1 cellular context compared by ENCODE assay signal in the genomic region with DNA sequence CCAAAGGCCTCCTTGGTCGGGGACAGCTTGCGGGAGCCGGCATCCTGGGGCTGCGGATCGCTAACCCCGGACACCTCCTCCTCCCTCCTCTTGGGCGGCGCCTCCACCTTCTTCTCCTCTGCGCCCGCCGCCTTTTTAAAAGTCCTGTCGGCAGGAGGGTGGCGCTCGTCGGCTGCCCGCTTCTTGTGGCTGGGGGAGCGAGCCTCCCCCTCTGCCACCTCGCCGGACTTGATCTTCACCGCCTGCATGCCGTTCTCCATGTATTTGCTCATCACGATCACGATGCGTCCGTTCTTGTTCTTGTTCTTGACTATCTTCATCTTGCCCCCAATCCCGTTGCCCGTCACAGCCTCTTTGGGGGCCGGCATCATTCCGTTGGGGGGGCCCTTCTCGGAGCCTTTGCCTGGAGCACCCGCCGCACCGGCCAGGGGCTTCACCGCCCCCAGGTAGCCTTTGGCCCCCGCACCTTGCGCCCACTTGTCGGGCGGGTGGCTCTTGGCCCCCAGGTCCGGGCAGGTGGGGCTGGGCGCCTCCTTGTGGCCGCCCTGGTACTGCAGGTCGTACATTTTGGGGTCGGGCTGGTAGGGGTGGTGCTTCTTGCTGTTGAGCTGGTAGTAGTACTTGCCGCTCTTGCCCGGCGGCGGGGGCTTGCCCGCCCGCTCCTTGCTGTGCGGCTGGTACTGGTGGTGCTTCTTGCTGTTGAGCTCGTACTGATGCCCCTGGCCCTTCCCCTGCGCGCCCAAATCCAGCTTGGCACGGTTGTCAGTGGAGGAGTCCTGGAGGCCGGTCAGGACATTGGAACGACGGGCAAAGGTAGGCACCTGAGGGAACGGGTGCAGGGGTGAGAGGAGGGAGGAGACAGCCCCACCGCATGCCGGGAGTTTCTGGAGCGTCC.
TF ChIP-seq lines count a peak whose summit lies in the region.

No MANE protein-coding gene starts in this region.

TF ChIP-seq in HepG2, 621 proteins besides CTCF, POLR2A, EP300 and RAD21 (continued from another document and continues in another):
- no peak for TF ChIP-seq TCF7L2 (IDR thresholded peaks at IDR 0.05; ENCODE audit: low read depth, low read length)
- TF ChIP-seq RORA (CRISPR knock-in tag; IDR thresholded peaks at IDR 0.05) = no peak
- no peak for TF ChIP-seq MIER3 (CRISPR knock-in tag; IDR thresholded peaks at IDR 0.05; ENCODE audit: borderline replicate concordance)
- no peak for TF ChIP-seq JUN (CRISPR knock-in tag; IDR thresholded peaks at IDR 0.05)
- TF ChIP-seq GPN1 (CRISPR knock-in tag; IDR thresholded peaks at IDR 0.05; ENCODE audit: borderline replicate concordance) = no peak
- TF ChIP-seq, protein P1, sequence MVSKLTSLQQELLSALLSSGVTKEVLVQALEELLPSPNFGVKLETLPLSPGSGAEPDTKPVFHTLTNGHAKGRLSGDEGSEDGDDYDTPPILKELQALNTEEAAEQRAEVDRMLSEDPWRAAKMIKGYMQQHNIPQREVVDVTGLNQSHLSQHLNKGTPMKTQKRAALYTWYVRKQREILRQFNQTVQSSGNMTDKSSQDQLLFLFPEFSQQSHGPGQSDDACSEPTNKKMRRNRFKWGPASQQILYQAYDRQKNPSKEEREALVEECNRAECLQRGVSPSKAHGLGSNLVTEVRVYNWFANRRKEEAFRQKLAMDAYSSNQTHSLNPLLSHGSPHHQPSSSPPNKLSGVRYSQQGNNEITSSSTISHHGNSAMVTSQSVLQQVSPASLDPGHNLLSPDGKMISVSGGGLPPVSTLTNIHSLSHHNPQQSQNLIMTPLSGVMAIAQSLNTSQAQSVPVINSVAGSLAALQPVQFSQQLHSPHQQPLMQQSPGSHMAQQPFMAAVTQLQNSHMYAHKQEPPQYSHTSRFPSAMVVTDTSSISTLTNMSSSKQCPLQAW (CRISPR knock-in tag; IDR thresholded peaks at IDR 0.05) = peak; percentile 49; the same call in 1 of the 2 replicates
- TF ChIP-seq ZFP1 (CRISPR knock-in tag; IDR thresholded peaks at IDR 0.05) = no peak
- TF ChIP-seq, protein P2, sequence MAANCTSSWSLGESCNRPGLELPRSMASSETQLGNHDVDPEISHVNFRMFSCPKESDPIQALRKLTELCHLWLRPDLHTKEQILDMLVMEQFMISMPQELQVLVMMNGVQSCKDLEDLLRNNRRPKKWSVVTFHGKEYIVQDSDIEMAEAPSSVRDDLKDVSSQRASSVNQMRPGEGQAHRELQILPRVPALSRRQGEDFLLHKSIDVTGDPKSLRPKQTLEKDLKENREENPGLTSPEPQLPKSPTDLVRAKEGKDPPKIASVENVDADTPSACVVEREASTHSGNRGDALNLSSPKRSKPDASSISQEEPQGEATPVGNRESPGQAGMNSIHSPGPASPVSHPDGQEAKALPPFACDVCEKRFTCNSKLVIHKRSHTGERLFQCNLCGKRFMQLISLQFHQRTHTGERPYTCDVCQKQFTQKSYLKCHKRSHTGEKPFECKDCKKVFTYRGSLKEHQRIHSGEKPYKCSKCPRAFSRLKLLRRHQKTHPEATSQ (CRISPR knock-in tag; IDR thresholded peaks at IDR 0.05; ENCODE audit: borderline replicate concordance) = no peak
- TF ChIP-seq ZNF563 (CRISPR knock-in tag; IDR thresholded peaks at IDR 0.05) = no peak
- no peak for TF ChIP-seq TOE1 (CRISPR knock-in tag; IDR thresholded peaks at IDR 0.05)
- no peak for TF ChIP-seq SAFB2 (CRISPR knock-in tag; IDR thresholded peaks at IDR 0.05; ENCODE audit: borderline replicate concordance, low read depth)
- no peak for TF ChIP-seq LBX2 (CRISPR knock-in tag; IDR thresholded peaks at IDR 0.05; ENCODE audit: borderline replicate concordance)
- TF ChIP-seq, protein P3, sequence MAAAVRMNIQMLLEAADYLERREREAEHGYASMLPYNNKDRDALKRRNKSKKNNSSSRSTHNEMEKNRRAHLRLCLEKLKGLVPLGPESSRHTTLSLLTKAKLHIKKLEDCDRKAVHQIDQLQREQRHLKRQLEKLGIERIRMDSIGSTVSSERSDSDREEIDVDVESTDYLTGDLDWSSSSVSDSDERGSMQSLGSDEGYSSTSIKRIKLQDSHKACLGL (CRISPR knock-in tag; IDR thresholded peaks at IDR 0.05) = no peak
- TF ChIP-seq ZNF10 (CRISPR knock-in tag; IDR thresholded peaks at IDR 0.05; ENCODE audit: borderline replicate concordance, low read depth) = no peak
- no peak for TF ChIP-seq PRDM15 (CRISPR knock-in tag; IDR thresholded peaks at IDR 0.05)
- no peak for TF ChIP-seq BHLHE40 (IDR thresholded peaks at IDR 0.05; ENCODE audit: low read length)
- TF ChIP-seq TCF7 (IDR thresholded peaks at IDR 0.05; ENCODE audit: low read depth) = no peak
- no peak for TF ChIP-seq HOXA9 (CRISPR knock-in tag; IDR thresholded peaks at IDR 0.05; ENCODE audit: borderline replicate concordance)
- TF ChIP-seq ATRX (CRISPR knock-in tag; IDR thresholded peaks at IDR 0.05; ENCODE audit: borderline replicate concordance) = no peak
- no peak for TF ChIP-seq ZNF564 (CRISPR knock-in tag; IDR thresholded peaks at IDR 0.05)
- no peak for TF ChIP-seq ZNF558 (CRISPR knock-in tag; IDR thresholded peaks at IDR 0.05; ENCODE audit: borderline replicate concordance)
- TF ChIP-seq SIN3A (IDR thresholded peaks at IDR 0.05; ENCODE audit: borderline replicate concordance, low read depth, low read length) = no peak
- TF ChIP-seq KMT2B (CRISPR knock-in tag; IDR thresholded peaks at IDR 0.05) = 0 out of 2 replicates have a peak, but pooled peaks have one; percentile 13
- no peak for TF ChIP-seq JUND (CRISPR knock-in tag; IDR thresholded peaks at IDR 0.05)
- 0 out of 2 replicates have a peak, but pooled peaks have one; percentile 39 for TF ChIP-seq HINFP (CRISPR knock-in tag; IDR thresholded peaks at IDR 0.05; ENCODE audit: low read depth)
- TF ChIP-seq, protein P4, sequence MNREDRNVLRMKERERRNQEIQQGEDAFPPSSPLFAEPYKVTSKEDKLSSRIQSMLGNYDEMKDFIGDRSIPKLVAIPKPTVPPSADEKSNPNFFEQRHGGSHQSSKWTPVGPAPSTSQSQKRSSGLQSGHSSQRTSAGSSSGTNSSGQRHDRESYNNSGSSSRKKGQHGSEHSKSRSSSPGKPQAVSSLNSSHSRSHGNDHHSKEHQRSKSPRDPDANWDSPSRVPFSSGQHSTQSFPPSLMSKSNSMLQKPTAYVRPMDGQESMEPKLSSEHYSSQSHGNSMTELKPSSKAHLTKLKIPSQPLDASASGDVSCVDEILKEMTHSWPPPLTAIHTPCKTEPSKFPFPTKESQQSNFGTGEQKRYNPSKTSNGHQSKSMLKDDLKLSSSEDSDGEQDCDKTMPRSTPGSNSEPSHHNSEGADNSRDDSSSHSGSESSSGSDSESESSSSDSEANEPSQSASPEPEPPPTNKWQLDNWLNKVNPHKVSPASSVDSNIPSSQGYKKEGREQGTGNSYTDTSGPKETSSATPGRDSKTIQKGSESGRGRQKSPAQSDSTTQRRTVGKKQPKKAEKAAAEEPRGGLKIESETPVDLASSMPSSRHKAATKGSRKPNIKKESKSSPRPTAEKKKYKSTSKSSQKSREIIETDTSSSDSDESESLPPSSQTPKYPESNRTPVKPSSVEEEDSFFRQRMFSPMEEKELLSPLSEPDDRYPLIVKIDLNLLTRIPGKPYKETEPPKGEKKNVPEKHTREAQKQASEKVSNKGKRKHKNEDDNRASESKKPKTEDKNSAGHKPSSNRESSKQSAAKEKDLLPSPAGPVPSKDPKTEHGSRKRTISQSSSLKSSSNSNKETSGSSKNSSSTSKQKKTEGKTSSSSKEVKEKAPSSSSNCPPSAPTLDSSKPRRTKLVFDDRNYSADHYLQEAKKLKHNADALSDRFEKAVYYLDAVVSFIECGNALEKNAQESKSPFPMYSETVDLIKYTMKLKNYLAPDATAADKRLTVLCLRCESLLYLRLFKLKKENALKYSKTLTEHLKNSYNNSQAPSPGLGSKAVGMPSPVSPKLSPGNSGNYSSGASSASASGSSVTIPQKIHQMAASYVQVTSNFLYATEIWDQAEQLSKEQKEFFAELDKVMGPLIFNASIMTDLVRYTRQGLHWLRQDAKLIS (CRISPR knock-in tag; IDR thresholded peaks at IDR 0.05) = no peak
- peak; percentile 17; the same call in 1 of the 2 replicates for TF ChIP-seq SMC3 (IDR thresholded peaks at IDR 0.05; ENCODE audit: low read length)
- no peak for TF ChIP-seq ZNF782 (CRISPR knock-in tag; IDR thresholded peaks at IDR 0.05; ENCODE audit: borderline replicate concordance)
- TF ChIP-seq ZBTB1 (CRISPR knock-in tag; IDR thresholded peaks at IDR 0.05; ENCODE audit: borderline replicate concordance) = no peak
- no peak for TF ChIP-seq IRX3 (CRISPR knock-in tag; IDR thresholded peaks at IDR 0.05; ENCODE audit: borderline replicate concordance, low read depth)
- no peak for TF ChIP-seq TRAFD1 (CRISPR knock-in tag; IDR thresholded peaks at IDR 0.05; ENCODE audit: borderline replicate concordance)
- no peak for TF ChIP-seq ESRRA (CRISPR knock-in tag; IDR thresholded peaks at IDR 0.05; ENCODE audit: low read depth)
- no peak for TF ChIP-seq ZNF337 (CRISPR knock-in tag; IDR thresholded peaks at IDR 0.05; ENCODE audit: borderline replicate concordance, low read depth)
- TF ChIP-seq ZKSCAN8 (CRISPR knock-in tag; IDR thresholded peaks at IDR 0.05; ENCODE audit: borderline replicate concordance) = no peak
- no peak for TF ChIP-seq ZSCAN20 (CRISPR knock-in tag; IDR thresholded peaks at IDR 0.05; ENCODE audit: borderline replicate concordance)
- TF ChIP-seq ZNF816 (CRISPR knock-in tag; IDR thresholded peaks at IDR 0.05; ENCODE audit: borderline replicate concordance) = no peak
- TF ChIP-seq MBD4 (IDR thresholded peaks at IDR 0.05; ENCODE audit: borderline replicate concordance, low read length) = no peak
- TF ChIP-seq, protein P5, sequence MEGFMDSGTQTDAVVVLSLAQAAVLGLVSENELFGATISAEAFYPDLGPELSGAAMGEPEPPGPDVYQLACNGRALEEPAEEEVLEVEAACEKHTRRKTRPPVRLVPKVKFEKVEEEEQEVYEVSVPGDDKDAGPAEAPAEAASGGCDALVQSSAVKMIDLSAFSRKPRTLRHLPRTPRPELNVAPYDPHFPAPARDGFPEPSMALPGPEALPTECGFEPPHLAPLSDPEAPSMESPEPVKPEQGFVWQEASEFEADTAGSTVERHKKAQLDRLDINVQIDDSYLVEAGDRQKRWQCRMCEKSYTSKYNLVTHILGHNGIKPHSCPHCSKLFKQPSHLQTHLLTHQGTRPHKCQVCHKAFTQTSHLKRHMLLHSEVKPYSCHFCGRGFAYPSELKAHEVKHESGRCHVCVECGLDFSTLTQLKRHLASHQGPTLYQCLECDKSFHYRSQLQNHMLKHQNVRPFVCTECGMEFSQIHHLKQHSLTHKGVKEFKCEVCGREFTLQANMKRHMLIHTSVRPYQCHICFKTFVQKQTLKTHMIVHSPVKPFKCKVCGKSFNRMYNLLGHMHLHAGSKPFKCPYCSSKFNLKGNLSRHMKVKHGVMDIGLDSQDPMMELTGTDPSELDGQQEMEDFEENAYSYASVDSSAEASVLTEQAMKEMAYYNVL (CRISPR knock-in tag; IDR thresholded peaks at IDR 0.05; ENCODE audit: borderline replicate concordance) = no peak
- TF ChIP-seq ZNF501 (CRISPR knock-in tag; IDR thresholded peaks at IDR 0.05) = peak; percentile 88
- no peak for TF ChIP-seq MED8 (CRISPR knock-in tag; IDR thresholded peaks at IDR 0.05; ENCODE audit: insufficient replicate concordance)
- TF ChIP-seq ZNF292 (CRISPR knock-in tag; IDR thresholded peaks at IDR 0.05; ENCODE audit: borderline replicate concordance, low read depth) = no peak
- TF ChIP-seq CHD2 (IDR thresholded peaks at IDR 0.05; ENCODE audit: low read depth, low read length) = no peak
- TF ChIP-seq GABPA (IDR thresholded peaks at IDR 0.05; ENCODE audit: low read depth, low read length) = no peak
- no peak for TF ChIP-seq GABPA (CRISPR knock-in tag; IDR thresholded peaks at IDR 0.05; ENCODE audit: low read depth)
- no peak for TF ChIP-seq ZFP82 (CRISPR knock-in tag; IDR thresholded peaks at IDR 0.05; ENCODE audit: borderline replicate concordance)
